ENCODE assay signal across 13 cellular contexts in the genomic region with DNA sequence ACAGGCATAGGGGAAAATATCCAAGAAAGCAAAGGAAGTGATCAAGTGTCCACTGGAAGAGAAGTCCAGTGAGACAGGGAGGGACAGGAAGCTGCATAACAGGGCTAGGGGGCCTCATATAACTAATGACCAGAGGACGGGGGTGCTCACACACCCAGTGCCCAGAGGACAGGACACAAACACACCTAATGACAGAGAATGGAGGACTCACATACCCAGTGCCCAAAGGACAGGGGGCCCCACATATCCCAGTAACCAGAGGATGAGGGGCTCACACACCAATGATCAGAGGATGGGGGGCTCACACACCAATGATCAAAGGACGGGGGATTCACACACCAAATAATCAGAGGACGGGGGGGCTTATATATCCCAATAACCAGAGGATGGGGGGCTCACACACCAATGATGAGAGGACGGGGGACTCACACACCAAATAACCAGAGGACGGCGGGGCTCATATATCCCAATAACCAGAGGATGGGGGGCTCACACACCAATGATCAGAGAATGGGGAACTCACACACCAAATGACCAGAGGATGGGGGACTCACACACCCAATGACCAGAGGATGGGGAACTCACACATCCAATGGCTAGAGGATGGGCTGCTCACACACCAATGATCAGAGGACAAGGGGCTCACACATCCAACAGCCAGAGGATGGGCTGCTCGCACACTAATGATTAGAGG. TPM values are rescaled to one million over a fixed set of nuclear protein-coding genes. Genes with fewer than 3 reads are reported as not detected.
DNase-seq lines count a peak whose midpoint lies in the region; ATAC-seq and TF ChIP-seq lines count a peak whose summit lies in the region.
"Had no signal": no experiment of that assay in that cellular context is flagged by ENCODE, and none has a peak within 500 bp of the region (broad histone marks: within the 10 kb centered on the region; RNA-seq: fewer than 3 reads in every experiment).

No MANE protein-coding gene starts in this region.

- H3K27ac ChIP-seq in right cardiac atrium (ENCODE audit: low read length) (no peak overlapping the region), esophagus muscularis mucosa (replicated peaks in 1 of 4) (no peak overlapping the region)
- H3K27ac ChIP-seq: BLaER1 treated with 17β-estradiol and CSF1 and Interleukin-3, amounts not matched to agents 10 nM and 100 nM had no signal

- TF ChIP-seq POLR2A in esophagus muscularis mucosa (IDR thresholded peaks at IDR 0.05; ENCODE audit: low read depth) = no peak

- WGBS in right cardiac atrium = 94% methylated on average over 7 of the region's 7 CpGs
- 88% methylated on average over 7 of the region's 7 CpGs for WGBS in esophagus muscularis mucosa

- no peaks in the 10 kb centered on the region for H3K9me3 ChIP-seq in right cardiac atrium (ENCODE audit: control insufficient read depth, low read length)
- no peaks in the 10 kb centered on the region for H3K9me3 ChIP-seq in esophagus muscularis mucosa

- H3K27me3 ChIP-seq in right cardiac atrium (ENCODE audit: control insufficient read depth, insufficient read depth) = no peaks in the 10 kb centered on the region
- no peaks in the 10 kb centered on the region for H3K27me3 ChIP-seq in esophagus muscularis mucosa
- H3K27me3 ChIP-seq: BLaER1 treated with 17β-estradiol and CSF1 and Interleukin-3, amounts not matched to agents 10 nM and 100 nM had no signal

- TF ChIP-seq CTCF in esophagus muscularis mucosa (IDR thresholded peaks at IDR 0.05) = no peak

- intact Hi-C loops in cardiac septum (cut with DNase I) (no loop called here), right cardiac atrium (cut with DNase I) (no loop called here), esophagus muscularis mucosa (cut with DNase I) (no loop called here)

- DNase-seq in cardiac septum (ENCODE audit: low spot score) (peak; percentile 15), right cardiac atrium (no peak), esophagus muscularis mucosa (ENCODE audit: extremely low spot score) (peak; percentile 89), mesenteric fat pad (ENCODE audit: low spot score) (peak; percentile 37), NCI-H82 treated with DMSO at 0.1 percent for 48 hours (lab: John Stamatoyannopoulos, UW; ENCODE audit: unreplicated experiment) (no peak)
- DNase-seq: 8988T; CD4-positive, CD25-positive, alpha-beta regulatory T cell; DMS 273 treated with DMSO at 0.1 percent for 48 hours; GOT3; H9 had no signal

- no peak for TF ChIP-seq EP300 in esophagus muscularis mucosa (IDR thresholded peaks at IDR 0.05)

- H3K4me1 ChIP-seq in right cardiac atrium (ENCODE audit: control insufficient read depth, insufficient read depth, low read length) (peaks cover 4% of the 10 kb centered on the region), esophagus muscularis mucosa (peaks cover 0 to 7% (median 6%) of the 10 kb centered on the region in 4 donors)

- ATAC-seq in right cardiac atrium (no peak), HG03439 (IDR thresholded peaks at IDR 0.05; ENCODE audit: unreplicated experiment) (no peak), GM21737 (IDR thresholded peaks at IDR 0.05; ENCODE audit: unreplicated experiment) (no peak)

- no peaks in the 10 kb centered on the region for H3K36me3 ChIP-seq in esophagus muscularis mucosa
- H3K36me3 ChIP-seq: BLaER1 treated with 17β-estradiol and CSF1 and Interleukin-3, amounts not matched to agents 10 nM and 100 nM had no signal

- H3K4me3 ChIP-seq in right cardiac atrium (ENCODE audit: low read length) (no peak overlapping the region), esophagus muscularis mucosa (no peak overlapping the region)
- H3K4me3 ChIP-seq: BLaER1 treated with 17β-estradiol and CSF1 and Interleukin-3, amounts not matched to agents 10 nM and 100 nM had no signal

RNA-seq across cellular contexts. Expression of a gene that starts 11.0 kb away (rescaled TPM):
- total RNA-seq in cardiac septum (42.4 TPM), right cardiac atrium (10 to 100 TPM; 27.2 to 48.1 (median 36.1) TPM), esophagus muscularis mucosa (10 to 100 TPM in 2 of 4 donors, 1 to 10 TPM in 2; 6.2 to 11.9 (median 10.5) TPM), mesenteric fat pad (64.8 TPM)
- polyA plus RNA-seq in right cardiac atrium = 23.6 TPM

Comparison
In these comparisons a context has a peak if more than half of its experiments do, and no peak if none do; other contexts are left out.
1. DNase-seq: peak in cardiac septum (single experiment), esophagus muscularis mucosa (single experiment) and mesenteric fat pad (single experiment); none in right cardiac atrium (0 of 3) and NCI-H82 treated with DMSO at 0.1 percent for 48 hours (single experiment).